In genomic region chr7:51878869-51879268, GRCh38 we compare ENCODE assay signal across 21 cellular contexts.
"Had no signal": no experiment of that assay in that cellular context is flagged by ENCODE, and none has a peak within 500 bp of the region (broad histone marks: within the 10 kb centered on the region; RNA-seq: fewer than 3 reads in every experiment).

No MANE protein-coding gene starts in this region.

- H3K9me3 Mint-ChIP-seq: activated naive CD8-positive, alpha-beta T cell treated with anti-CD3 and anti-CD28 coated beads, Interleukin-2, amount 50 U/mL, for 24 hours; activated T-cell treated with anti-CD3 and anti-CD28 coated beads, Interleukin-2, amount 50 U/mL, for 4 hours had no signal

- ATAC-seq: activated naive CD4-positive, alpha-beta T cell treated with anti-CD3 and anti-CD28 coated beads, Interleukin-2, amount 50 U/mL, for 72 hours; activated naive CD8-positive, alpha-beta T cell treated with anti-CD3 and anti-CD28 coated beads, Interleukin-2, amount 50 U/mL, for 24 hours; activated T-cell treated with anti-CD3 and anti-CD28 coated beads, Interleukin-2, amount 50 U/mL, for 4 hours; T-cell had no signal

- H3K4me1 Mint-ChIP-seq: activated CD4-positive, alpha-beta T cell treated with anti-CD3 and anti-CD28 coated beads, Interleukin-2, amount 10 ng/mL, durations not matched to agents 7 days and 5 days; activated naive CD8-positive, alpha-beta T cell treated with anti-CD3 and anti-CD28 coated beads, Interleukin-2, amount 50 U/mL, for 24 hours; T-cell had no signal

- H3K4me3 ChIP-seq: SK-N-MC had no signal

- H3K36me3 Mint-ChIP-seq: activated CD4-positive, alpha-beta memory T cell treated with anti-CD3 and anti-CD28 coated beads for 36 hours; activated naive CD4-positive, alpha-beta T cell treated with anti-CD3 and anti-CD28 coated beads, Interleukin-2, amount 50 U/mL, for 72 hours; T-cell had no signal

- H3K27me3 Mint-ChIP-seq: activated CD4-positive, alpha-beta memory T cell treated with anti-CD3 and anti-CD28 coated beads for 36 hours; activated CD4-positive, alpha-beta T cell treated with anti-CD3 and anti-CD28 coated beads, Interleukin-2, amount 10 ng/mL, durations not matched to agents 7 days and 5 days; activated naive CD8-positive, alpha-beta T cell treated with anti-CD3 and anti-CD28 coated beads, Interleukin-2, amount 50 U/mL, for 24 hours; T-cell had no signal

- H3K4me3 Mint-ChIP-seq: activated CD4-positive, alpha-beta memory T cell treated with anti-CD3 and anti-CD28 coated beads for 36 hours; activated CD4-positive, alpha-beta T cell treated with anti-CD3 and anti-CD28 coated beads, Interleukin-2, amount 10 ng/mL, durations not matched to agents 7 days and 5 days; activated naive CD8-positive, alpha-beta T cell treated with anti-CD3 and anti-CD28 coated beads, Interleukin-2, amount 50 U/mL, for 24 hours; activated T-cell treated with anti-CD3 and anti-CD28 coated beads, Interleukin-2, amount 50 U/mL, for 4 hours; T-cell had no signal

- H3K27ac ChIP-seq: SK-N-MC had no signal

- H3K27ac Mint-ChIP-seq: activated CD4-positive, alpha-beta memory T cell treated with anti-CD3 and anti-CD28 coated beads for 36 hours; activated CD4-positive, alpha-beta T cell treated with anti-CD3 and anti-CD28 coated beads, Interleukin-2, amount 10 ng/mL, durations not matched to agents 7 days and 5 days; activated naive CD4-positive, alpha-beta T cell treated with anti-CD3 and anti-CD28 coated beads, Interleukin-2, amount 50 U/mL, for 72 hours; activated naive CD8-positive, alpha-beta T cell treated with anti-CD3 and anti-CD28 coated beads, Interleukin-2, amount 50 U/mL, for 24 hours; T-cell had no signal

- DNase-seq: activated CD4-positive, alpha-beta memory T cell treated with anti-CD3 and anti-CD28 coated beads for 36 hours; activated CD4-positive, alpha-beta T cell treated with anti-CD3 and anti-CD28 coated beads, Interleukin-2, amount 10 ng/mL, durations not matched to agents 7 days and 5 days; activated CD4-positive, CD25-positive, alpha-beta regulatory T cell; activated CD8-positive, alpha-beta memory T cell treated with anti-CD3 and anti-CD28 coated beads for 24 hours; activated effector memory CD4-positive, alpha-beta T cell treated with anti-CD3 and anti-CD28 coated beads, Interleukin-2, amount 50 U/mL, for 16 hours; activated naive CD4-positive, alpha-beta T cell treated with Interleukin-2 at 50 U/mL for 16 hours; activated naive CD8-positive, alpha-beta T cell treated with anti-CD3 and anti-CD28 coated beads, Interleukin-2, amount 50 U/mL, for 24 hours; activated T-cell treated with anti-CD3 and anti-CD28 coated beads, Interleukin-2, amount 50 U/mL, for 4 hours; amygdala; cerebellar nuclear complex; Kasumi-1; KBM-7; NCI-H1930; NCI-H446 treated with DMSO at 0.1 percent for 48 hours; NCI-H526 treated with DMSO at 0.1 percent for 48 hours; NCI-H82; T-cell; T-helper 2 cell; T1000 had no signal
